Comparison of ENCODE assay signal across 3 cellular contexts in genomic region chrX:13622565-13622964, GRCh38.
TF ChIP-seq lines count a peak whose summit lies in the region.

No MANE protein-coding gene starts in this region.

TF ChIP-seq in A549, 52 proteins besides CTCF, POLR2A, EP300 and RAD21:
- TF ChIP-seq MAZ (IDR thresholded peaks at IDR 0.05; ENCODE audit: borderline replicate concordance, low read depth, low read length) (no peak), MAX (IDR thresholded peaks at IDR 0.05) (no peak), ZNF302 (CRISPR knock-in tag; IDR thresholded peaks at IDR 0.05) (no peak), NR3C1 (IDR thresholded peaks at IDR 0.05) (no peak), FOSB (CRISPR knock-in tag; IDR thresholded peaks at IDR 0.05) (no peak), RFX5 (IDR thresholded peaks at IDR 0.05) (no peak), ZSCAN20 (CRISPR knock-in tag; IDR thresholded peaks at IDR 0.05) (no peak), BCL3 (IDR thresholded peaks at IDR 0.05) (no peak), ATOH8 (CRISPR knock-in tag; IDR thresholded peaks at IDR 0.05; ENCODE audit: low read depth) (no peak), SREBF2 (IDR thresholded peaks at IDR 0.05) (no peak), NPAS2 (CRISPR knock-in tag; IDR thresholded peaks at IDR 0.05; ENCODE audit: borderline replicate concordance) (no peak), HOXA7 (CRISPR knock-in tag; IDR thresholded peaks at IDR 0.05) (no peak), PBX3 (IDR thresholded peaks at IDR 0.05) (no peak), FOXS1 (CRISPR knock-in tag; IDR thresholded peaks at IDR 0.05) (no peak), JUN (IDR thresholded peaks at IDR 0.05) (no peak), HES2 (IDR thresholded peaks at IDR 0.05) (no peak), PHF8 (IDR thresholded peaks at IDR 0.05; ENCODE audit: borderline replicate concordance, low read depth) (no peak)

TF ChIP-seq in GM12878, 131 proteins besides CTCF, POLR2A, EP300 and RAD21:
- TF ChIP-seq ZBTB40 (IDR thresholded peaks at IDR 0.05; ENCODE audit: borderline replicate concordance), result peak; percentile 54; the same call in 1 of the 2 replicates
- no peak for TF ChIP-seq HDGF (IDR thresholded peaks at IDR 0.05)

TF ChIP-seq in SK-N-SH, 30 proteins besides CTCF, POLR2A, EP300 and RAD21:
- no peak for TF ChIP-seq POLR2AphosphoS5 (IDR thresholded peaks at IDR 0.05; ENCODE audit: low read depth, low read length)
